Comparison of ENCODE assay signal across 1 cellular context in the genomic region with DNA sequence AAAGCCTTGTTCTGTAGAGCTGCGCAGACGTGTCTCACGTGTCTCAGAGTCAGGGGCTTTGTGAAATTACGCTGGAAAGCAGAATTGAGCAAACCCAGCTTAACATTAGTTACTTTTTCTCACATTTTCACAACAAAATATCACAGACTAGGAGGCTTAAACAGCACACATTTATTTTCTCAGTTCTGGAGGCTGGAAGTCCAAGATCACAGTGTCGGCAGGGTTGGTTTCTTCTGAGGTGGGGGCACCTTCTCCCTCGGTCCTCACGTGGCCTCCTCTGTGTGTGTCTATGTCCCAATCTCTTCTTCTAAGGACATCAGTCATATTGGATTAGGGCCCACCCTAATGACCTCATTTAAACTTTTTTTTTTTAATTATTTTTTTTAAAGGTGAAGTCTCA.
TF ChIP-seq lines count a peak whose summit lies in the region.

No MANE protein-coding gene starts in this region.

TF ChIP-seq in K562, 482 proteins besides CTCF, POLR2A, EP300 and RAD21:
- TF ChIP-seq, protein P1, sequence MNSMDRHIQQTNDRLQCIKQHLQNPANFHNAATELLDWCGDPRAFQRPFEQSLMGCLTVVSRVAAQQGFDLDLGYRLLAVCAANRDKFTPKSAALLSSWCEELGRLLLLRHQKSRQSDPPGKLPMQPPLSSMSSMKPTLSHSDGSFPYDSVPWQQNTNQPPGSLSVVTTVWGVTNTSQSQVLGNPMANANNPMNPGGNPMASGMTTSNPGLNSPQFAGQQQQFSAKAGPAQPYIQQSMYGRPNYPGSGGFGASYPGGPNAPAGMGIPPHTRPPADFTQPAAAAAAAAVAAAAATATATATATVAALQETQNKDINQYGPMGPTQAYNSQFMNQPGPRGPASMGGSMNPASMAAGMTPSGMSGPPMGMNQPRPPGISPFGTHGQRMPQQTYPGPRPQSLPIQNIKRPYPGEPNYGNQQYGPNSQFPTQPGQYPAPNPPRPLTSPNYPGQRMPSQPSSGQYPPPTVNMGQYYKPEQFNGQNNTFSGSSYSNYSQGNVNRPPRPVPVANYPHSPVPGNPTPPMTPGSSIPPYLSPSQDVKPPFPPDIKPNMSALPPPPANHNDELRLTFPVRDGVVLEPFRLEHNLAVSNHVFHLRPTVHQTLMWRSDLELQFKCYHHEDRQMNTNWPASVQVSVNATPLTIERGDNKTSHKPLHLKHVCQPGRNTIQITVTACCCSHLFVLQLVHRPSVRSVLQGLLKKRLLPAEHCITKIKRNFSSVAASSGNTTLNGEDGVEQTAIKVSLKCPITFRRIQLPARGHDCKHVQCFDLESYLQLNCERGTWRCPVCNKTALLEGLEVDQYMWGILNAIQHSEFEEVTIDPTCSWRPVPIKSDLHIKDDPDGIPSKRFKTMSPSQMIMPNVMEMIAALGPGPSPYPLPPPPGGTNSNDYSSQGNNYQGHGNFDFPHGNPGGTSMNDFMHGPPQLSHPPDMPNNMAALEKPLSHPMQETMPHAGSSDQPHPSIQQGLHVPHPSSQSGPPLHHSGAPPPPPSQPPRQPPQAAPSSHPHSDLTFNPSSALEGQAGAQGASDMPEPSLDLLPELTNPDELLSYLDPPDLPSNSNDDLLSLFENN (IDR thresholded peaks at IDR 0.05; ENCODE audit: low read depth in 2 of 2, low read length in 2 of 2): no peak
- 0 out of 4 replicates have a peak, but pooled peaks of 1 of the 2 experiments have one; percentile 34 for TF ChIP-seq MAZ (CRISPR knock-in tag; conservative IDR thresholded peaks at IDR 0.05 in 1 of 2, IDR thresholded peaks at IDR 0.05 in 1 of 2)
- no peak for TF ChIP-seq NR3C1 (CRISPR knock-in tag; IDR thresholded peaks at IDR 0.05)
TF ChIP-seq in K562: peak in this region for 1.
